15 cellular contexts compared by ENCODE assay signal in the genomic region with DNA sequence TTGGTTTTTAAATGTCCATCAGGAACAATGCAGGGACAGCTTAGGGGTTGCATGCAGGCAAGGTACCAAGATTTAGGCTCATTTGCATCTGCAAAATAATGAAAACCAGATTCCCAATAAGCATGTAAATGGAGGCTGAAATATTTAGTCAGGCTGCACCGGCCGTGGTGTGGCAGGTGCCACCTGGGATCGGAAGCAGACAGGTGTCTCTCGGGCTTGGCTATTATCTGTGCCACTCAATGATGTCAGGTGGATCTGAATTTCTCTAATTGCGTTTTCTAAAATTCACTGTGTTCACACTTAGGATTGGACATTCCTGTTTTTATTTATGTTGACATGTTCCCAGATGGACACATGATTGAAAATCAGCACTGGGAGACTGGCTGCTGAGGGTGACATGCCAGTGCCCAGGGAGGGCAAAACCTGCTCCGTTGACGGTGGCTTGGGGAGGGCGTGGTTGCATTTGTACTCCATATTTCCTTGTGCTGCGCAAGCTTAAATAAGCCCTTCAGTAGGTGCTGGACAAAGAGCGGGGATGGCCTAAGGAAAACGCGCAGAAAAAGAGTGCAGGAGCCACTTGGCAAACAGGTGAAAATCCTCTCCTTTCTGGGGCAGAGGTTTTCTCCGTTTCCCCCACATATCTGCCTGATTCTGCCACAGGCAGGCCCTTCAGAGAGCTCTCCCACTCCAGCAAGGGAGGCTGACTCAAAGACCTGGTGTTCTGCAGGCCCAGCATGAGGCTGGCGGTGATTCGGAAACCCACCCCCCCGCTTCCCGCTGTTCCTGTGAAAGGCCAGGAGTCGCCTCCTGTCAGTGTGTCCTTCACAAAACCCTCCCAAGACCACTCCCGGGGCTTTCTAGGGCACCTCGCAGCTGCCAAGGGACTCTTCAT.
DNase-seq lines count a peak whose midpoint lies in the region; ATAC-seq and TF ChIP-seq lines count a peak whose summit lies in the region.
"Had no signal": no experiment of that assay in that cellular context is flagged by ENCODE, and none has a peak within 500 bp of the region (broad histone marks: within the 10 kb centered on the region; RNA-seq: fewer than 3 reads in every experiment).

No MANE protein-coding gene starts in this region.

- no peaks in the 10 kb centered on the region for H3K27me3 Mint-ChIP-seq in activated naive CD4-positive, alpha-beta T cell treated with anti-CD3 and anti-CD28 coated beads for 36 hours (ENCODE audit: low read depth)
- no peaks in the 10 kb centered on the region for H3K27me3 Mint-ChIP-seq in activated naive CD8-positive, alpha-beta T cell treated with anti-CD3 and anti-CD28 coated beads for 36 hours

- H3K36me3 Mint-ChIP-seq in activated naive CD4-positive, alpha-beta T cell treated with anti-CD3 and anti-CD28 coated beads for 36 hours (ENCODE audit: low read depth): no peaks in the 10 kb centered on the region
- no peaks in the 10 kb centered on the region for H3K36me3 Mint-ChIP-seq in activated naive CD8-positive, alpha-beta T cell treated with anti-CD3 and anti-CD28 coated beads for 36 hours
- H3K36me3 Mint-ChIP-seq: CD8-positive, alpha-beta memory T cell had no signal

- no peaks in the 10 kb centered on the region for H3K9me3 Mint-ChIP-seq in activated naive CD4-positive, alpha-beta T cell treated with anti-CD3 and anti-CD28 coated beads for 36 hours
- H3K9me3 Mint-ChIP-seq in activated naive CD8-positive, alpha-beta T cell treated with anti-CD3 and anti-CD28 coated beads for 36 hours: no peaks in the 10 kb centered on the region
- H3K9me3 Mint-ChIP-seq: CD8-positive, alpha-beta memory T cell; stimulated activated naive CD8-positive, alpha-beta T cell treated with anti-CD3 and anti-CD28 coated beads, Interleukin-15, Interleukin-2, amounts not matched to agents 100 ng/mL and 50 ng/mL, for 24 hours had no signal

- no peaks in the 10 kb centered on the region for H3K9me3 ChIP-seq in mucosa of descending colon

- peak; percentile 59 for DNase-seq in COLO668 (lab: John Stamatoyannopoulos, UW; ENCODE audit: unreplicated experiment)
- peak; percentile 38 for DNase-seq in NCI-H1436 (lab: John Stamatoyannopoulos, UW)
- DNase-seq in mucosa of descending colon: peak; percentile 44 to 59 (median 46)
- DNase-seq in mesenteric fat pad (ENCODE audit: low spot score): no peak
- DNase-seq in activated naive CD4-positive, alpha-beta T cell treated with anti-CD3 and anti-CD28 coated beads for 36 hours: no peak
- DNase-seq in activated naive CD8-positive, alpha-beta T cell treated with anti-CD3 and anti-CD28 coated beads for 36 hours: no peak
- DNase-seq: CD8-positive, alpha-beta memory T cell; GF-D8; NCI-H82; stimulated activated CD4-positive, alpha-beta T cell treated with anti-CD3 and anti-CD28 coated beads, Interleukin-12 subunit alpha, Interleukin-12 subunit beta, amount 100 ng/mL, for 4 hours; WERI-Rb-1 had no signal

- no peaks in the 10 kb centered on the region for H3K4me1 ChIP-seq in mucosa of descending colon (ENCODE audit: low read depth)

- ATAC-seq in mucosa of descending colon (peak; percentile 90), GM18907 (IDR thresholded peaks at IDR 0.05; ENCODE audit: unreplicated experiment) (no peak)

- H3K27ac ChIP-seq in angular gyrus (ENCODE audit: low read depth, low read length): peak overlapping the region; percentile 99
- H3K27ac ChIP-seq: WERI-Rb-1 had no signal

- no peak overlapping the region for H3K4me3 ChIP-seq in mucosa of descending colon

- H3K4me3 Mint-ChIP-seq in activated naive CD4-positive, alpha-beta T cell treated with anti-CD3 and anti-CD28 coated beads for 36 hours: no peak overlapping the region
- H3K4me3 Mint-ChIP-seq in activated naive CD8-positive, alpha-beta T cell treated with anti-CD3 and anti-CD28 coated beads for 36 hours: no peak overlapping the region
- H3K4me3 Mint-ChIP-seq: CD8-positive, alpha-beta memory T cell; stimulated activated naive CD8-positive, alpha-beta T cell treated with anti-CD3 and anti-CD28 coated beads, Interleukin-15, Interleukin-2, amounts not matched to agents 100 ng/mL and 50 ng/mL, for 24 hours had no signal

- no peaks in the 10 kb centered on the region for H3K36me3 ChIP-seq in mucosa of descending colon (ENCODE audit: low read depth)
- H3K36me3 ChIP-seq: WERI-Rb-1 had no signal

- intact Hi-C loops in mucosa of descending colon (cut with DNase I, micrococcal nuclease): no loop called here
- intact Hi-C loops in activated naive CD4-positive, alpha-beta T cell treated with anti-CD3 and anti-CD28 coated beads for 36 hours (cut with micrococcal nuclease): no loop called here

- no peak for TF ChIP-seq CTCF in mucosa of descending colon (IDR thresholded peaks at IDR 0.05)

- peaks cover 9% of the 10 kb centered on the region for H3K4me1 Mint-ChIP-seq in activated naive CD4-positive, alpha-beta T cell treated with anti-CD3 and anti-CD28 coated beads for 36 hours (ENCODE audit: low read depth)
- H3K4me1 Mint-ChIP-seq in activated naive CD8-positive, alpha-beta T cell treated with anti-CD3 and anti-CD28 coated beads for 36 hours: peaks cover 3% of the 10 kb centered on the region

- H3K27ac Mint-ChIP-seq in activated naive CD4-positive, alpha-beta T cell treated with anti-CD3 and anti-CD28 coated beads for 36 hours: no peak overlapping the region
- no peak overlapping the region for H3K27ac Mint-ChIP-seq in activated naive CD8-positive, alpha-beta T cell treated with anti-CD3 and anti-CD28 coated beads for 36 hours
- H3K27ac Mint-ChIP-seq: progenitor cell of endocrine pancreas; stimulated activated naive CD8-positive, alpha-beta T cell treated with anti-CD3 and anti-CD28 coated beads, Interleukin-15, Interleukin-2, amounts not matched to agents 100 ng/mL and 50 ng/mL, for 24 hours had no signal

- CTCF ChIA-PET in activated naive CD4-positive, alpha-beta T cell treated with anti-CD3 and anti-CD28 coated beads for 36 hours (lab: Charles Lee): no interaction called here

Comparison
In these comparisons a context has a peak if more than half of its experiments do, and no peak if none do; other contexts are left out.
1. DNase-seq: peak in COLO668 (single experiment), NCI-H1436 (single experiment) and mucosa of descending colon (3 of 3); none in mesenteric fat pad (single experiment), activated naive CD4-positive, alpha-beta T cell treated with anti-CD3 and anti-CD28 coated beads for 36 hours (single experiment) and activated naive CD8-positive, alpha-beta T cell treated with anti-CD3 and anti-CD28 coated beads for 36 hours (single experiment).